12 cellular contexts compared by ENCODE assay signal in the genomic region with DNA sequence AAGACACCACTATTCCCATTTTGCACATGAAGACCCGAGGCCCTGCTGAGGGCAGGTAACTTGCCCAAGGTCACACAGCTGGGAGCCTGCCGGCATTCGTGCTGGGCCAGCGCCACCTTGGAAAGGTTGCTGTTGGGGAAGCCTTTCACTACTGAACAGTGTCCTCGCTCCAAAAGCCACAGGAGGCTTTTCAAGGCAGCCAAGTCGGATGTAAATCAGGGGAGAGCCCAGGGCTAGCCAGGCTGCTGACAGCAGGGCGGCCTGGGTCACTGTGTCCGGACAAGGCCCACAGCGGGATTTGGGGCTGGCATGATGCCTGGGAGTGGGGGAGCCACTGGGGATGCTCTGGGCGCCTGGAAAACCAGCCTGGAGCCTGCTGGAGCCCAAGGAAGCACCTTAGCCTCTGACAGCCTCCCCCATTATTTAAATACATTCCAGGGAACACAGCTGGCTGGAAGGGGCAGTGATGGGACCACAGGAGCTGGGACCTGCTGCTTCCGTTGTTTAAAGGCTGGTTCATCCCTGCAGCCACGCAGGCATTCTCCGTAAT. TPM values are rescaled to one million over a fixed set of nuclear protein-coding genes. Genes with fewer than 3 reads are reported as not detected.
DNase-seq lines count a peak whose midpoint lies in the region; ATAC-seq, FAIRE-seq and TF ChIP-seq lines count a peak whose summit lies in the region.
"Had no signal": no experiment of that assay in that cellular context is flagged by ENCODE, and none has a peak within 500 bp of the region (broad histone marks: within the 10 kb centered on the region; RNA-seq: fewer than 3 reads in every experiment).

No MANE protein-coding gene starts in this region.

- H3K27ac ChIP-seq in HUES48 (ENCODE audit: low read depth, low read length): peak overlapping the region; percentile 77
- no peak overlapping the region for H3K27ac ChIP-seq in keratinocyte (ENCODE audit: control insufficient read depth, insufficient read depth, low read length)
- no peak overlapping the region for H3K27ac ChIP-seq in testis

- no peaks in the 10 kb centered on the region for H3K9me3 Mint-ChIP-seq in activated B cell treated with CpG ODN at 0.5 μM for 24 hours
- H3K9me3 Mint-ChIP-seq: stimulated activated naive CD8-positive, alpha-beta T cell treated with anti-CD3 and anti-CD28 coated beads, Interleukin-15, Interleukin-2, amounts not matched to agents 100 ng/mL and 50 ng/mL, for 24 hours had no signal

- POLR2A ChIA-PET in activated B cell treated with CpG ODN at 0.5 μM for 24 hours (lab: Charles Lee): interaction anchor here (16.3 kb wide), 1 partner anchor 15 kb away, joined by 377 read pairs; no protein-coding TSS in a partner anchor

- H3K4me3 ChIP-seq in HUES48 (ENCODE audit: low read depth, low read length) (peak overlapping the region; percentile 33; the same call in 1 of the 2 replicates), keratinocyte (ENCODE audit: control insufficient read depth in 2 of 3, extremely low read depth in 1 of 3, insufficient read depth in 2 of 3, low read depth in 1 of 3, low read length in 3 of 3) (no peak overlapping the region), testis (no peak overlapping the region)
- H3K4me3 ChIP-seq: GM12878, GM23248 had no signal

- H3K4me3 Mint-ChIP-seq in activated B cell treated with CpG ODN at 0.5 μM for 24 hours: no peak overlapping the region
- H3K4me3 Mint-ChIP-seq: stimulated activated naive CD8-positive, alpha-beta T cell treated with anti-CD3 and anti-CD28 coated beads, Interleukin-15, Interleukin-2, amounts not matched to agents 100 ng/mL and 50 ng/mL, for 24 hours had no signal

- no peaks in the 10 kb centered on the region for H4K20me1 ChIP-seq in keratinocyte (ENCODE audit: control insufficient read depth, extremely low read depth, insufficient read depth, low read length)

- H3K9me3 ChIP-seq in HUES48 (ENCODE audit: control insufficient read depth, insufficient read depth, low read length) (no peaks in the 10 kb centered on the region), keratinocyte (ENCODE audit: control insufficient read depth, low read depth, low read length) (no peaks in the 10 kb centered on the region), testis (no peaks in the 10 kb centered on the region)

- H2AFZ ChIP-seq in keratinocyte (ENCODE audit: control insufficient read depth, low read length): no peak overlapping the region
- H2AFZ ChIP-seq: GM23248 had no signal

- H3K27me3 ChIP-seq in HUES48 (ENCODE audit: control insufficient read depth, insufficient read depth, low read length) (no peaks in the 10 kb centered on the region), keratinocyte (ENCODE audit: control insufficient read depth, extremely low read depth, insufficient read depth, low read length) (no peaks in the 10 kb centered on the region), testis (no peaks in the 10 kb centered on the region)

- H3K36me3 Mint-ChIP-seq in activated B cell treated with CpG ODN at 0.5 μM for 24 hours (ENCODE audit: low read depth): peaks cover 41% of the 10 kb centered on the region

- dilution Hi-C loops in keratinocyte (cut with MboI; ENCODE audit: extremely low pct_ligation_motif_present, low sequenced_read_pairs): no loop called here

- H3K36me3 ChIP-seq in HUES48 (ENCODE audit: control insufficient read depth, insufficient read depth, low read length) (peaks cover 31% of the 10 kb centered on the region), keratinocyte (ENCODE audit: control insufficient read depth in 2 of 2, extremely low read depth in 1 of 2, insufficient read depth in 2 of 2, low read length in 2 of 2) (peaks cover 0 to 2% of the 10 kb centered on the region in 2 experiments), testis (ENCODE audit: low read depth, missing control alignments) (no peaks in the 10 kb centered on the region)

- H3K4me1 Mint-ChIP-seq in activated B cell treated with CpG ODN at 0.5 μM for 24 hours: peaks cover 52% of the 10 kb centered on the region

- CTCF ChIA-PET in activated B cell treated with CpG ODN at 0.5 μM for 24 hours (lab: Charles Lee): no interaction called here

- no peaks in the 10 kb centered on the region for H3K9me1 ChIP-seq in keratinocyte (ENCODE audit: control insufficient read depth, extremely low read depth, insufficient read depth, low read length)

- no peak for TF ChIP-seq POLR2A in testis (IDR thresholded peaks at IDR 0.05)

- TF ChIP-seq CTCF in activated B cell treated with CpG ODN at 0.5 μM for 24 hours (IDR thresholded peaks at IDR 0.05) (no peak), keratinocyte (optimal IDR thresholded peaks at IDR 0.05 in 1 of 3, IDR thresholded peaks at IDR 0.05 in 1 of 3, conservative IDR thresholded peaks at IDR 0.05 in 1 of 3; ENCODE audit: extremely low read depth in 1 of 3, insufficient read depth in 2 of 3, low read length in 3 of 3) (no peak), testis (IDR thresholded peaks at IDR 0.05) (no peak)

- H3K27ac Mint-ChIP-seq in activated B cell treated with CpG ODN at 0.5 μM for 24 hours: peak overlapping the region; percentile 24

- FAIRE-seq in keratinocyte (lab: Jason Lieb, UNC): no peak
- FAIRE-seq: GM12878 had no signal

- DNase-seq in activated B cell treated with CpG ODN at 0.5 μM for 24 hours (no peak), keratinocyte (ENCODE audit: low read depth, low spot score) (no peak), testis (peak; percentile 43), NK-92 (lab: John Stamatoyannopoulos, UW; ENCODE audit: unreplicated experiment) (no peak), NCI-H1092 treated with DMSO at 0.1 percent for 48 hours (lab: John Stamatoyannopoulos, UW) (no peak)
- DNase-seq: activated effector memory CD4-positive, alpha-beta T cell treated with anti-CD3 and anti-CD28 coated beads, Interleukin-2, amount 50 U/mL, for 16 hours; GM23248; NCI-H446 had no signal

- peak overlapping the region; percentile 11 for H3K4me2 ChIP-seq in keratinocyte (ENCODE audit: control insufficient read depth, extremely low read depth, insufficient read depth, low read depth, low read length)

- peaks cover 19% of the 10 kb centered on the region for H3K79me2 ChIP-seq in keratinocyte (ENCODE audit: control insufficient read depth, insufficient read depth, low read length)

- ATAC-seq in activated B cell treated with CpG ODN at 0.5 μM for 24 hours (ENCODE audit: low read depth): no peak
- ATAC-seq in HG03469 (IDR thresholded peaks at IDR 0.05; ENCODE audit: unreplicated experiment): no peak

- H3K4me1 ChIP-seq in HUES48 (ENCODE audit: control insufficient read depth, insufficient read depth, low read length): peaks cover 28% of the 10 kb centered on the region
- H3K4me1 ChIP-seq in keratinocyte (ENCODE audit: control insufficient read depth, extremely low read depth, insufficient read depth, low read length): peaks cover 41% of the 10 kb centered on the region
- H3K4me1 ChIP-seq in testis: peaks cover 14% of the 10 kb centered on the region

- intact Hi-C loops in activated B cell treated with CpG ODN at 0.5 μM for 24 hours (cut with micrococcal nuclease) (loop anchor here (1.0 kb wide), 2 partner anchors 11 kb away; a partner anchor contains a TSS), testis (cut with DNase I; ENCODE audit: low total_unique reads) (no loop called here)

- H3K9ac ChIP-seq in HUES48 (ENCODE audit: low read depth, low read length) (no peak overlapping the region), keratinocyte (ENCODE audit: control insufficient read depth, extremely low read depth, insufficient read depth, low read length) (no peak overlapping the region)
- H3K9ac ChIP-seq: GM23248 had no signal

- H3K27me3 Mint-ChIP-seq in activated B cell treated with CpG ODN at 0.5 μM for 24 hours: no peaks in the 10 kb centered on the region
- H3K27me3 Mint-ChIP-seq: stimulated activated naive CD8-positive, alpha-beta T cell treated with anti-CD3 and anti-CD28 coated beads, Interleukin-15, Interleukin-2, amounts not matched to agents 100 ng/mL and 50 ng/mL, for 24 hours had no signal

- WGBS in testis, 2 donors: 40 to 52% methylated on average over 5 to 13 of the region's 13 CpGs

RNA-seq across cellular contexts. Expression of a gene that starts 10.5 kb away (rescaled TPM):
- 67.2 and 67.3 TPM in 2 replicates for total RNA-seq in activated B cell treated with CpG ODN at 0.5 μM for 24 hours
- polyA plus RNA-seq in keratinocyte: 4.6 to 12.4 TPM (median 8.3 TPM) in 3 replicates
- polyA plus RNA-seq in keratinocyte (2011; ENCODE audit: low read depth): 4.0 TPM
- polyA plus RNA-seq in keratinocyte (2011; cell fraction: cytosol; rRNA removed): 3.1 and 3.5 TPM in 2 replicates
- 18.1 and 18.8 TPM in 2 replicates for polyA plus RNA-seq in keratinocyte (2011; cell fraction: nucleus; rRNA removed)
- 7.3 and 9.0 TPM in 2 replicates for polyA plus RNA-seq in keratinocyte (2012; ENCODE audit: low replicate concordance)
- polyA minus RNA-seq in keratinocyte: 9.9 to 24.3 TPM (median 16.6 TPM) in 3 replicates
- 7.5 TPM for polyA minus RNA-seq in keratinocyte (2011; cell fraction: cytosol; rRNA and poly(A)+ RNA removed)
- 14.5 and 19.1 TPM in 2 replicates for polyA minus RNA-seq in keratinocyte (2011; cell fraction: nucleus; rRNA and poly(A)+ RNA removed)
- total RNA-seq in testis: 10 to 100 TPM; 13.7 to 14.9 TPM
- polyA plus RNA-seq in testis (ENCODE audit: insufficient read depth, low read depth, low replicate concordance): 9.7 TPM
